Comparison of ENCODE assay signal across 24 cellular contexts in genomic region chr14:89639687-89640086, GRCh38.
A peak's percentile ranks its signal among the peaks of the same experiment; 100 is the strongest.
DNase-seq lines count a peak whose midpoint lies in the region; ATAC-seq and TF ChIP-seq lines count a peak whose summit lies in the region.
"Had no signal": no experiment of that assay in that cellular context is flagged by ENCODE, and none has a peak within 500 bp of the region (broad histone marks: within the 10 kb centered on the region; RNA-seq: fewer than 3 reads in every experiment).

No MANE protein-coding gene starts in this region.

- H3K4me3 ChIP-seq in GM12865 (ENCODE audit: low read depth, low read length) (no peak overlapping the region), right cardiac atrium (ENCODE audit: low read length) (no peak overlapping the region)
- H3K4me3 ChIP-seq: A549, GM12878, lung, upper lobe of right lung had no signal

- intact Hi-C loops in activated CD4-positive, alpha-beta memory T cell treated with anti-CD3 and anti-CD28 coated beads for 36 hours (cut with micrococcal nuclease), result no loop called here
- intact Hi-C loops in activated T-helper 1 cell treated with anti-CD3 and anti-CD28 coated beads, Interleukin-12 subunit alpha, Interleukin-12 subunit beta, Interleukin-2, Interleukin-4 antibody, amounts not matched to agents 30 ng/mL and 10 ng/mL and 1 ng/mL, durations not matched to agents 14 hours and 24 hours and 36 hours (cut with micrococcal nuclease), result loop anchor here (2.0 kb wide), 1 partner anchor 85 kb away; no protein-coding TSS in a partner anchor
- intact Hi-C loops in right cardiac atrium (cut with DNase I), result loop anchor here in 1 of 4 donors (10.0 kb wide), 1 partner anchor 55 kb away; no protein-coding TSS in a partner anchor

- 100% methylated on average over 1 of the region's 1 CpG for WGBS in right cardiac atrium

- H3K27ac ChIP-seq in right cardiac atrium (ENCODE audit: low read length), result no peak overlapping the region
- H3K27ac ChIP-seq: A549, epithelial cell of prostate, upper lobe of right lung had no signal

- peaks cover 54% of the 10 kb centered on the region for H3K4me1 Mint-ChIP-seq in activated CD4-positive, alpha-beta memory T cell treated with anti-CD3 and anti-CD28 coated beads for 36 hours (ENCODE audit: low read depth)
- peaks cover 43% of the 10 kb centered on the region for H3K4me1 Mint-ChIP-seq in activated CD4-positive, alpha-beta memory T cell treated with anti-CD3 and anti-CD28 coated beads, Interleukin-2, amount 10 ng/mL, durations not matched to agents 7 days and 5 days
- H3K4me1 Mint-ChIP-seq in activated T-helper 1 cell treated with anti-CD3 and anti-CD28 coated beads, Interleukin-12 subunit alpha, Interleukin-12 subunit beta, Interleukin-2, Interleukin-4 antibody, amounts not matched to agents 30 ng/mL and 10 ng/mL and 1 ng/mL, durations not matched to agents 14 hours and 24 hours and 36 hours (ENCODE audit: low read depth), result peaks cover 59% of the 10 kb centered on the region
- peaks cover 19 to 46% (median 37%) of the 10 kb centered on the region in 4 donors for H3K4me1 Mint-ChIP-seq in naive thymus-derived CD8-positive, alpha-beta T cell
- H3K4me1 Mint-ChIP-seq: brain had no signal

- POLR2A ChIA-PET in activated CD4-positive, alpha-beta memory T cell treated with anti-CD3 and anti-CD28 coated beads for 36 hours (lab: Charles Lee), result interaction anchor here (1.1 to 2.1 kb wide), 2 partner anchors 9 to 111 kb away, joined by 3 to 9 read pairs; no protein-coding TSS in a partner anchor
- POLR2A ChIA-PET in activated CD4-positive, alpha-beta memory T cell treated with anti-CD3 and anti-CD28 coated beads, Interleukin-2, amount 10 ng/mL, durations not matched to agents 7 days and 5 days (lab: Charles Lee), result interaction anchor here (7.4 kb wide), 1 partner anchor 21 kb away, joined by 113 read pairs; no protein-coding TSS in a partner anchor
- POLR2A ChIA-PET in naive thymus-derived CD8-positive, alpha-beta T cell (lab: Charles Lee), result interaction anchor here (2.2 kb wide), 1 partner anchor 19 kb away, joined by 7 read pairs; no protein-coding TSS in a partner anchor

- CTCF ChIA-PET in activated CD4-positive, alpha-beta memory T cell treated with anti-CD3 and anti-CD28 coated beads for 36 hours (lab: Charles Lee), result no interaction called here
- CTCF ChIA-PET in activated CD4-positive, alpha-beta memory T cell treated with anti-CD3 and anti-CD28 coated beads, Interleukin-2, amount 10 ng/mL, durations not matched to agents 7 days and 5 days (lab: Charles Lee), result no interaction called here

- no peaks in the 10 kb centered on the region for H3K9me3 ChIP-seq in right cardiac atrium (ENCODE audit: control insufficient read depth, low read length)
- H3K9me3 ChIP-seq: upper lobe of right lung had no signal

- no peaks in the 10 kb centered on the region for H3K27me3 ChIP-seq in right cardiac atrium (ENCODE audit: control insufficient read depth, insufficient read depth)
- H3K27me3 ChIP-seq: upper lobe of right lung had no signal

- peak overlapping the region; percentile 41 for H3K27ac Mint-ChIP-seq in activated CD4-positive, alpha-beta memory T cell treated with anti-CD3 and anti-CD28 coated beads for 36 hours
- no peak overlapping the region for H3K27ac Mint-ChIP-seq in activated CD4-positive, alpha-beta memory T cell treated with anti-CD3 and anti-CD28 coated beads, Interleukin-2, amount 10 ng/mL, durations not matched to agents 7 days and 5 days
- H3K27ac Mint-ChIP-seq in activated T-helper 1 cell treated with anti-CD3 and anti-CD28 coated beads, Interleukin-12 subunit alpha, Interleukin-12 subunit beta, Interleukin-2, Interleukin-4 antibody, amounts not matched to agents 30 ng/mL and 10 ng/mL and 1 ng/mL, durations not matched to agents 14 hours and 24 hours and 36 hours, result peak overlapping the region; percentile 71
- H3K27ac Mint-ChIP-seq in naive thymus-derived CD8-positive, alpha-beta T cell, result peak overlapping the region in 6 of 10 donors; percentile 36 to 87 (median 73)
- H3K27ac Mint-ChIP-seq: B cell, brain had no signal

- no peaks in the 10 kb centered on the region for H3K4me1 ChIP-seq in right cardiac atrium (ENCODE audit: control insufficient read depth, insufficient read depth, low read length)
- H3K4me1 ChIP-seq: A549, upper lobe of right lung had no signal

- no peak for TF ChIP-seq CTCF in GM12865 (IDR thresholded peaks at IDR 0.05; ENCODE audit: insufficient read depth, low read depth, low read length, missing control alignments)

- no peaks in the 10 kb centered on the region for H3K27me3 Mint-ChIP-seq in activated CD4-positive, alpha-beta memory T cell treated with anti-CD3 and anti-CD28 coated beads for 36 hours
- no peaks in the 10 kb centered on the region for H3K27me3 Mint-ChIP-seq in activated CD4-positive, alpha-beta memory T cell treated with anti-CD3 and anti-CD28 coated beads, Interleukin-2, amount 10 ng/mL, durations not matched to agents 7 days and 5 days
- no peaks in the 10 kb centered on the region for H3K27me3 Mint-ChIP-seq in activated T-helper 1 cell treated with anti-CD3 and anti-CD28 coated beads, Interleukin-12 subunit alpha, Interleukin-12 subunit beta, Interleukin-2, Interleukin-4 antibody, amounts not matched to agents 30 ng/mL and 10 ng/mL and 1 ng/mL, durations not matched to agents 14 hours and 24 hours and 36 hours (ENCODE audit: insufficient read depth)
- H3K27me3 Mint-ChIP-seq in naive thymus-derived CD8-positive, alpha-beta T cell, result no peaks in the 10 kb centered on the region
- H3K27me3 Mint-ChIP-seq: B cell had no signal

- H3K4me3 Mint-ChIP-seq in activated CD4-positive, alpha-beta memory T cell treated with anti-CD3 and anti-CD28 coated beads for 36 hours, result no peak overlapping the region
- H3K4me3 Mint-ChIP-seq in activated CD4-positive, alpha-beta memory T cell treated with anti-CD3 and anti-CD28 coated beads, Interleukin-2, amount 10 ng/mL, durations not matched to agents 7 days and 5 days, result no peak overlapping the region
- peak overlapping the region; percentile 31 for H3K4me3 Mint-ChIP-seq in activated T-helper 1 cell treated with anti-CD3 and anti-CD28 coated beads, Interleukin-12 subunit alpha, Interleukin-12 subunit beta, Interleukin-2, Interleukin-4 antibody, amounts not matched to agents 30 ng/mL and 10 ng/mL and 1 ng/mL, durations not matched to agents 14 hours and 24 hours and 36 hours
- H3K4me3 Mint-ChIP-seq in naive thymus-derived CD8-positive, alpha-beta T cell, result peak overlapping the region in 5 of 10 donors; percentile 3 to 56 (median 7)
- H3K4me3 Mint-ChIP-seq: B cell, brain had no signal

- no peaks in the 10 kb centered on the region for H3K36me3 Mint-ChIP-seq in activated CD4-positive, alpha-beta memory T cell treated with anti-CD3 and anti-CD28 coated beads for 36 hours
- peaks cover 19% of the 10 kb centered on the region for H3K36me3 Mint-ChIP-seq in activated CD4-positive, alpha-beta memory T cell treated with anti-CD3 and anti-CD28 coated beads, Interleukin-2, amount 10 ng/mL, durations not matched to agents 7 days and 5 days (ENCODE audit: low read depth)
- peaks cover 12% of the 10 kb centered on the region for H3K36me3 Mint-ChIP-seq in activated T-helper 1 cell treated with anti-CD3 and anti-CD28 coated beads, Interleukin-12 subunit alpha, Interleukin-12 subunit beta, Interleukin-2, Interleukin-4 antibody, amounts not matched to agents 30 ng/mL and 10 ng/mL and 1 ng/mL, durations not matched to agents 14 hours and 24 hours and 36 hours (ENCODE audit: low read depth)
- no peaks in the 10 kb centered on the region for H3K36me3 Mint-ChIP-seq in naive thymus-derived CD8-positive, alpha-beta T cell
- H3K36me3 Mint-ChIP-seq: brain had no signal

- H3K9me3 Mint-ChIP-seq in activated CD4-positive, alpha-beta memory T cell treated with anti-CD3 and anti-CD28 coated beads for 36 hours, result no peaks in the 10 kb centered on the region
- H3K9me3 Mint-ChIP-seq in activated CD4-positive, alpha-beta memory T cell treated with anti-CD3 and anti-CD28 coated beads, Interleukin-2, amount 10 ng/mL, durations not matched to agents 7 days and 5 days, result peaks cover 9% of the 10 kb centered on the region
- peaks cover 17% of the 10 kb centered on the region for H3K9me3 Mint-ChIP-seq in activated T-helper 1 cell treated with anti-CD3 and anti-CD28 coated beads, Interleukin-12 subunit alpha, Interleukin-12 subunit beta, Interleukin-2, Interleukin-4 antibody, amounts not matched to agents 30 ng/mL and 10 ng/mL and 1 ng/mL, durations not matched to agents 14 hours and 24 hours and 36 hours
- peaks cover 0 to 7% (median 0%) of the 10 kb centered on the region in 9 donors for H3K9me3 Mint-ChIP-seq in naive thymus-derived CD8-positive, alpha-beta T cell

- no peak for DNase-seq in activated CD4-positive, alpha-beta memory T cell treated with anti-CD3 and anti-CD28 coated beads for 36 hours
- DNase-seq in activated CD4-positive, alpha-beta memory T cell treated with anti-CD3 and anti-CD28 coated beads, Interleukin-2, amount 10 ng/mL, durations not matched to agents 7 days and 5 days, result no peak
- peak; percentile 33 for DNase-seq in GM12865 (ENCODE audit: low read depth)
- no peak for DNase-seq in activated T-helper 1 cell treated with anti-CD3 and anti-CD28 coated beads, Interleukin-12 subunit alpha, Interleukin-12 subunit beta, Interleukin-2, Interleukin-4 antibody, amounts not matched to agents 30 ng/mL and 10 ng/mL and 1 ng/mL, durations not matched to agents 14 hours and 24 hours and 36 hours (ENCODE audit: low spot score)
- DNase-seq in naive thymus-derived CD8-positive, alpha-beta T cell, result no peak
- DNase-seq in right cardiac atrium, result no peak
- DNase-seq: effector CD4-positive, alpha-beta T cell; glutamatergic neuron; Karpas-422; MV-4-11; NCI-H1694; NCI-H510A treated with DMSO at 0.1 percent for 48 hours; SHP77 treated with DMSO at 0.1 percent for 48 hours; stimulated activated CD4-positive, alpha-beta T cell treated with anti-CD3 and anti-CD28 coated beads, Interleukin-15, amount 100 ng/mL, for 24 hours; upper lobe of right lung had no signal

- ATAC-seq in naive thymus-derived CD8-positive, alpha-beta T cell, result no peak
- no peak for ATAC-seq in right cardiac atrium
- ATAC-seq in HG02870 (IDR thresholded peaks at IDR 0.05; ENCODE audit: unreplicated experiment), result no peak
- no peak for ATAC-seq in HG03108 (IDR thresholded peaks at IDR 0.05; ENCODE audit: unreplicated experiment)
- ATAC-seq: A549; activated CD4-positive, CD25-positive, alpha-beta regulatory T cell treated with anti-CD3 and anti-CD28 coated beads, Interleukin-2, amount 50 U/mL, for 24 hours; GM12878; upper lobe of right lung had no signal
